1 cellular context compared by ENCODE assay signal in the genomic region with DNA sequence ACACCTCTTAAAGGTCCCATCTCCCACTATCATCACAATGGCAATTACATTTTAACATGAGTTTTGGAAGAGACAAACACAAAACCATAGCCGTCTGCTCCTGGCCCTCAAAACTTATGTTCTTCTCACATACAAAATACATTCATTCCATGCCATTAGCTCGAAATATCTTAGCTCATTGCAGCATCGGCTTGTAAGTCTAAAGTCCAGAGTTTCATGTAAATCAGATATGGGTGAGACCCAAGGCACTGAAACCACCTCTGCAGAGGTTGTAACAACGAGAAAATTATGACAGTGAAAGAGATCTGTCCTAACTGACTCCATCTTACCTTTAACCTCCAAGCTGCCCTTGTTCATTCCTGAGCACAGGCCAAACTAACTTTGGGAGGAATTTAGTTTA.
TF ChIP-seq lines count a peak whose summit lies in the region.

No MANE protein-coding gene starts in this region.

TF ChIP-seq in HepG2, 621 proteins besides CTCF, POLR2A, EP300 and RAD21 (continued from another document):
- TF ChIP-seq, protein P1, sequence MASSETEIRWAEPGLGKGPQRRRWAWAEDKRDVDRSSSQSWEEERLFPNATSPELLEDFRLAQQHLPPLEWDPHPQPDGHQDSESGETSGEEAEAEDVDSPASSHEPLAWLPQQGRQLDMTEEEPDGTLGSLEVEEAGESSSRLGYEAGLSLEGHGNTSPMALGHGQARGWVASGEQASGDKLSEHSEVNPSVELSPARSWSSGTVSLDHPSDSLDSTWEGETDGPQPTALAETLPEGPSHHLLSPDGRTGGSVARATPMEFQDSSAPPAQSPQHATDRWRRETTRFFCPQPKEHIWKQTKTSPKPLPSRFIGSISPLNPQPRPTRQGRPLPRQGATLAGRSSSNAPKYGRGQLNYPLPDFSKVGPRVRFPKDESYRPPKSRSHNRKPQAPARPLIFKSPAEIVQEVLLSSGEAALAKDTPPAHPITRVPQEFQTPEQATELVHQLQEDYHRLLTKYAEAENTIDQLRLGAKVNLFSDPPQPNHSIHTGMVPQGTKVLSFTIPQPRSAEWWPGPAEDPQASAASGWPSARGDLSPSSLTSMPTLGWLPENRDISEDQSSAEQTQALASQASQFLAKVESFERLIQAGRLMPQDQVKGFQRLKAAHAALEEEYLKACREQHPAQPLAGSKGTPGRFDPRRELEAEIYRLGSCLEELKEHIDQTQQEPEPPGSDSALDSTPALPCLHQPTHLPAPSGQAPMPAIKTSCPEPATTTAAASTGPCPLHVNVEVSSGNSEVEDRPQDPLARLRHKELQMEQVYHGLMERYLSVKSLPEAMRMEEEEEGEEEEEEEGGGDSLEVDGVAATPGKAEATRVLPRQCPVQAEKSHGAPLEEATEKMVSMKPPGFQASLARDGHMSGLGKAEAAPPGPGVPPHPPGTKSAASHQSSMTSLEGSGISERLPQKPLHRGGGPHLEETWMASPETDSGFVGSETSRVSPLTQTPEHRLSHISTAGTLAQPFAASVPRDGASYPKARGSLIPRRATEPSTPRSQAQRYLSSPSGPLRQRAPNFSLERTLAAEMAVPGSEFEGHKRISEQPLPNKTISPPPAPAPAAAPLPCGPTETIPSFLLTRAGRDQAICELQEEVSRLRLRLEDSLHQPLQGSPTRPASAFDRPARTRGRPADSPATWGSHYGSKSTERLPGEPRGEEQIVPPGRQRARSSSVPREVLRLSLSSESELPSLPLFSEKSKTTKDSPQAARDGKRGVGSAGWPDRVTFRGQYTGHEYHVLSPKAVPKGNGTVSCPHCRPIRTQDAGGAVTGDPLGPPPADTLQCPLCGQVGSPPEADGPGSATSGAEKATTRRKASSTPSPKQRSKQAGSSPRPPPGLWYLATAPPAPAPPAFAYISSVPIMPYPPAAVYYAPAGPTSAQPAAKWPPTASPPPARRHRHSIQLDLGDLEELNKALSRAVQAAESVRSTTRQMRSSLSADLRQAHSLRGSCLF (CRISPR knock-in tag; IDR thresholded peaks at IDR 0.05; ENCODE audit: borderline replicate concordance) = no peak
- TF ChIP-seq, protein P2, sequence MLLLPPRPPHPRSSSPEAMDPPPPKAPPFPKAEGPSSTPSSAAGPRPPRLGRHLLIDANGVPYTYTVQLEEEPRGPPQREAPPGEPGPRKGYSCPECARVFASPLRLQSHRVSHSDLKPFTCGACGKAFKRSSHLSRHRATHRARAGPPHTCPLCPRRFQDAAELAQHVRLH (CRISPR knock-in tag; IDR thresholded peaks at IDR 0.05; ENCODE audit: borderline replicate concordance, low read depth) = no peak
- no peak for TF ChIP-seq ZNF432 (CRISPR knock-in tag; IDR thresholded peaks at IDR 0.05; ENCODE audit: borderline replicate concordance)
- TF ChIP-seq SATB2 (CRISPR knock-in tag; IDR thresholded peaks at IDR 0.05) = no peak
